Comparison of ENCODE assay signal across 11 cellular contexts in the genomic region with DNA sequence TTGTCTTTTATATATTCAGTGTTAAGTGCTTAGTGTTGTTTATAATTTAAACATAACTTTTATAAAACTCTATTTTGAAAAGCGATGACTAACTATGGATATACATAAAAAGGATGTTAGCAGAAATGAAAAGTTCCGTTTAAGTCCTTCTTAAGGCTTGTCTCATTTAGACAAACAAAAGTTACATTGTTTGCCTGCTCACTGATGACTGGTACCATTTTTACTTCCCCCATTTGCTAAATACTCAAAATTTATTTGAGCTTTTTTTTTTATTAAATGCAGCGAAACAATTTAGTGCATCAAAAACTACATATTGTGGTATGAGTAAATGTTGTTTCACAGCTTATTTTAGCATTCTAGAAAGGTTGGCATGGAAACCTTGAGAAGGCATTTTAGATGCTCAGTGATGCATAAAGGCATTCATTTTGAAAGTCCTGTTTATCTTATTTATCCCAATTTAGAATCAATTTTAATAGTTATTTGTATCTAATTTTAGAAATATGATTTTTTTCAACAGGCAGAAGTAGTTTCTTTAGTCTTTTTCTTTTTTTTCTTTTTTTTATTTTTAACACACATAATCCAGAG.
DNase-seq lines count a peak whose midpoint lies in the region; ATAC-seq and TF ChIP-seq lines count a peak whose summit lies in the region.
"Had no signal": no experiment of that assay in that cellular context is flagged by ENCODE, and none has a peak within 500 bp of the region (broad histone marks: within the 10 kb centered on the region; RNA-seq: fewer than 3 reads in every experiment).

No MANE protein-coding gene starts in this region.

- peak overlapping the region in 42 of 59 donors; percentile 1 to 79 (median 46) for H3K27ac ChIP-seq in dorsolateral prefrontal cortex
- no peak overlapping the region for H3K27ac ChIP-seq in psoas muscle

- no peak overlapping the region for H3K4me3 ChIP-seq in GM12864 (ENCODE audit: low read depth, low read length)
- peak overlapping the region in 7 of 59 donors; percentile 4 to 27 (median 15) for H3K4me3 ChIP-seq in dorsolateral prefrontal cortex
- no peak overlapping the region for H3K4me3 ChIP-seq in psoas muscle
- H3K4me3 ChIP-seq: left ventricle myocardium inferior had no signal

- WGBS in psoas muscle, 3 donors: 89 to 94% (median 92%) methylated on average over 3 of the region's 3 CpGs

- in situ Hi-C loops in G401 (cut with HindIII; ENCODE audit: low sequenced_read_pairs): no loop called here

- no peak for TF ChIP-seq CTCF in GM12864 (IDR thresholded peaks at IDR 0.05; ENCODE audit: low read depth, low read length, missing control alignments)
- no peak for TF ChIP-seq CTCF in GM20000 (IDR thresholded peaks at IDR 0.05; ENCODE audit: extremely low read depth, missing control alignments)
- no peak for TF ChIP-seq CTCF in dorsolateral prefrontal cortex (IDR thresholded peaks at IDR 0.05 in 54 of 56, conservative IDR thresholded peaks at IDR 0.05 in 2 of 56; ENCODE audit: low read depth in 1 of 56, partially characterized antibody in 56 of 56)
- no peak for TF ChIP-seq CTCF in psoas muscle (IDR thresholded peaks at IDR 0.05)

- H3K36me3 ChIP-seq in psoas muscle (ENCODE audit: insufficient read depth in 1 of 2, low read depth in 1 of 2): no peaks in the 10 kb centered on the region
- H3K36me3 ChIP-seq: left ventricle myocardium inferior had no signal

- H3K9me3 ChIP-seq in psoas muscle: no peaks in the 10 kb centered on the region
- H3K9me3 ChIP-seq: left ventricle myocardium inferior had no signal

- ATAC-seq in HG03280 (IDR thresholded peaks at IDR 0.05; ENCODE audit: unreplicated experiment): peak; percentile 49
- ATAC-seq in psoas muscle: no peak

- H3K27me3 ChIP-seq in dorsolateral prefrontal cortex (no peaks in the 10 kb centered on the region), psoas muscle (ENCODE audit: insufficient read depth in 3 of 3, low read length in 2 of 3) (no peaks in the 10 kb centered on the region)

- peaks cover 4% of the 10 kb centered on the region for H3K4me1 ChIP-seq in psoas muscle

- intact Hi-C loops in dorsolateral prefrontal cortex (cut with DNase I): no loop called here
- intact Hi-C loops in psoas muscle (cut with DNase I): no loop called here

- peak; percentile 3 for DNase-seq in GM12864 (ENCODE audit: low read depth)
- peak; percentile 7 for DNase-seq in GM20000 (ENCODE audit: low spot score)
- DNase-seq in dorsolateral prefrontal cortex: no peak
- no peak for DNase-seq in iPS-NIHi7 (ENCODE audit: extremely low spot score)
- DNase-seq in activated effector memory CD4-positive, alpha-beta T cell treated with Interleukin-2 at 50 U/mL for 16 hours: no peak
- no peak for DNase-seq in G401 (ENCODE audit: low spot score)
- no peak for DNase-seq in psoas muscle
- DNase-seq: left ventricle myocardium inferior, NCI-H1417 treated with DMSO at 0.1 percent for 48 hours, small intestine had no signal

Comparison
In these comparisons a context has a peak if more than half of its experiments do, and no peak if none do; other contexts are left out.
1. DNase-seq: peak in GM12864 (single experiment) and GM20000 (single experiment); none in dorsolateral prefrontal cortex (0 of 10), iPS-NIHi7 (single experiment), activated effector memory CD4-positive, alpha-beta T cell treated with Interleukin-2 at 50 U/mL for 16 hours (single experiment), G401 (single experiment) and psoas muscle (0 of 2).